In the genomic region with DNA sequence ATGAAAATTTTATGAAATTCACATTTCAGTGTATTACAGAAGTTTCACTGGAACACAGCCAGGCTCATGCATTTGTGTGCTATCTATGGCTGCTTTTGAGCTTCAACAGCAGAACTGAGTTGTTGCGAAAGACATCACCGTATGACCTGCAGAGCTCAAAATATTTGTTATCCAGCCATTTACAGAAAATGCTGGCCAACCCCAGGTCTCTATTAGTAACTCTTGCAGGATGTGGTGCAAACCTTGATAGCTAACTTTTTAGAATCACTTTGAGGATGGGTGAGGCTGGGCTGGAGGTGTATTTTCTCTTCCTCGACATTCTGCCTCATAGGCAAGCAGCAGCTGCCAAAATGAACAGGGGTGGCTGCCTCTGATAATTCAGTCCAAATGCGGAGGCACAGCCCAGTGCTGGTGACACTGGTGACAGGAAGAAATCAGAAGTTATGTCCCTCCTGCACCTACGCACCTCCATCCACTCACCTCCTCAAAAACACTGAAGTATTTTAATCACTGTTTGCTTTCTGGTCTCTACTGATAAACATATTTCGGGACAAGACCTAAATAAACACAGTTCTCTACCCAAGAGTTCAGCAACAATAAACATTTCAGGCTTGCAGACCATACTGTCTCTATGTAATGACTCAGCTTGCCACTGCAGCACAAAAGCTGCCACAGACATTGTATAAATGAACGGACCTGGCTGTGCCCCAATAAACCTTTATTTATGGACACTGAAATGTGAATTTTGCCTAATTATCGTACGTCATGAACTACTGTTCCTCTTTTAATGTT, we compare ENCODE assay signal across 9 cellular contexts. TPM values are rescaled to one million over a fixed set of nuclear protein-coding genes. Genes with fewer than 3 reads are reported as not detected.
DNase-seq lines count a peak whose midpoint lies in the region; ATAC-seq lines count a peak whose summit lies in the region.
"Had no signal": no experiment of that assay in that cellular context is flagged by ENCODE, and none has a peak within 500 bp of the region (broad histone marks: within the 10 kb centered on the region; RNA-seq: fewer than 3 reads in every experiment).

No MANE protein-coding gene starts in this region.

- no peaks in the 10 kb centered on the region for H3K27me3 Mint-ChIP-seq in T-helper 17 cell

- peak overlapping the region; percentile 84 for H3K9ac ChIP-seq in skeletal muscle satellite cell (ENCODE audit: low read depth, low read length)

- ATAC-seq in T-helper 17 cell (no peak), GM18907 (IDR thresholded peaks at IDR 0.05; ENCODE audit: unreplicated experiment) (no peak)

- H3K4me3 ChIP-seq in skeletal muscle satellite cell (ENCODE audit: low read length) = peak overlapping the region; percentile 55

- H3K4me2 ChIP-seq in skeletal muscle satellite cell (ENCODE audit: low read length) = peak overlapping the region; percentile 71

- H3K9me3 ChIP-seq in T-helper 17 cell (ENCODE audit: control insufficient read depth, low read length, poor library complexity, severe bottlenecking) (no peaks in the 10 kb centered on the region), skeletal muscle satellite cell (replicated peaks; ENCODE audit: low read length) (no peaks in the 10 kb centered on the region)

- peak overlapping the region; percentile 59 for H3K27ac Mint-ChIP-seq in T-helper 17 cell

- peaks cover 54% of the 10 kb centered on the region for H3K4me1 Mint-ChIP-seq in T-helper 17 cell

- no peaks in the 10 kb centered on the region for H3K27me3 ChIP-seq in skeletal muscle satellite cell (ENCODE audit: control insufficient read depth, insufficient read depth, low read length)

- H3K4me1 ChIP-seq in skeletal muscle satellite cell (ENCODE audit: control insufficient read depth, insufficient read depth, low read length) = peaks cover 78% of the 10 kb centered on the region

- H3K36me3 ChIP-seq in skeletal muscle satellite cell (ENCODE audit: insufficient read depth, low read length) = no peaks in the 10 kb centered on the region

- H3K4me3 Mint-ChIP-seq in T-helper 17 cell = no peak overlapping the region

- DNase-seq in NCI-H510A treated with DMSO at 0.1 percent for 48 hours (lab: John Stamatoyannopoulos, UW) (peak; percentile 8), NCI-H510A (lab: John Stamatoyannopoulos, UW) (no peak), T-helper 17 cell (no peak), globus pallidus (ENCODE audit: low spot score) (peak; percentile 62), GM19240 (ENCODE audit: insufficient read length, low spot score) (no peak)
- DNase-seq in activated CD4-positive, alpha-beta T cell treated with anti-CD3 and anti-CD28 coated beads for 48 hours = no peak
- DNase-seq: DND-41 had no signal

- no peaks in the 10 kb centered on the region for H3K36me3 Mint-ChIP-seq in T-helper 17 cell (ENCODE audit: low read depth)

RNA-seq across cellular contexts. Expression of gene ARHGAP17, which starts 28.5 kb away (rescaled TPM):
- total RNA-seq in T-helper 17 cell = 10 to 100 TPM; 72.3 to 72.7 TPM
- 24.1 and 27.3 TPM in 2 replicates for total RNA-seq in skeletal muscle satellite cell (2012; rRNA removed)

Comparison
In these comparisons a context has a peak if more than half of its experiments do, and no peak if none do; other contexts are left out.
1. DNase-seq: peak in NCI-H510A treated with DMSO at 0.1 percent for 48 hours (single experiment) and globus pallidus (single experiment); none in NCI-H510A (single experiment), T-helper 17 cell (0 of 3), activated CD4-positive, alpha-beta T cell treated with anti-CD3 and anti-CD28 coated beads for 48 hours (single experiment) and GM19240 (single experiment).